21 cellular contexts compared by ENCODE assay signal in the genomic region with DNA sequence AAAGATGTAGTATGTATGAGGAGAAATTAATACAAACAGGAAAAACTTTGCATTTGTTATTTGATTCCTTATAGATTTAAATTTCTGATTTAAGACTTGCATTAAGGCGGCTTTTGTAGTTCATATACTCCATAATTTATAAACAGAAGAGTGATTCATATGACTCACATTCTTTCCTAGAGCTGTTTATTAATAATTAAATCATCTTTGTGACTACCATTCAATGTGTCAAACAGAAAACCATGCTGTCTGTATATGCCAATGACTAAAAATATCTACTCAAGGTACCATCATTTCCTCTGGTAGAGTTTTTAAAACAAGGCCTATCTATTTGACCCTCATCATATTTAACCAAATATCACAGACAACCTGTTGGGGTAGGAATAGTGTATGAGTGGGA.
"Had no signal": no experiment of that assay in that cellular context is flagged by ENCODE, and none has a peak within 500 bp of the region (broad histone marks: within the 10 kb centered on the region; RNA-seq: fewer than 3 reads in every experiment).

No MANE protein-coding gene starts in this region.

- DNase-seq: activated CD4-positive, alpha-beta T cell treated with anti-CD3 and anti-CD28 coated beads, Interleukin-2, amount 10 ng/mL, durations not matched to agents 24 days and 14 days; activated CD8-positive, alpha-beta T cell treated with anti-CD3 and anti-CD28 coated beads, Interleukin-2, amount 10 ng/mL, durations not matched to agents 7 days and 5 days; dorsolateral prefrontal cortex; effector memory CD8-positive, alpha-beta T cell; heart right ventricle; islet precursor cell; left colon; mesenchymal stem cell; mucosa of descending colon; stimulated activated CD4-positive, alpha-beta T cell treated with anti-CD3 and anti-CD28 coated beads, Interleukin-12 subunit alpha, Interleukin-12 subunit beta, amount 100 ng/mL, for 4 hours; substantia nigra; thyroid gland; upper lobe of right lung had no signal

- H3K27me3 Mint-ChIP-seq: activated CD4-positive, alpha-beta T cell treated with anti-CD3 and anti-CD28 coated beads, Interleukin-2, amount 10 ng/mL, durations not matched to agents 24 days and 14 days; activated naive CD8-positive, alpha-beta T cell; activated T-helper 17 cell treated with anti-CD3 and anti-CD28 coated beads, Interleukin-2, amount 50 U/mL, for 72 hours; central memory CD8-positive, alpha-beta T cell; effector memory CD8-positive, alpha-beta T cell; progenitor cell of endocrine pancreas; stimulated activated naive CD8-positive, alpha-beta T cell treated with anti-CD3 and anti-CD28 coated beads, Interleukin-15, Interleukin-2, amounts not matched to agents 100 ng/mL and 50 ng/mL, for 24 hours had no signal

- H3K4me1 Mint-ChIP-seq: activated T-helper 17 cell treated with anti-CD3 and anti-CD28 coated beads, Interleukin-2, amount 50 U/mL, for 72 hours; central memory CD8-positive, alpha-beta T cell had no signal

- H3K9me3 ChIP-seq: heart right ventricle, mucosa of descending colon, thyroid gland, upper lobe of right lung had no signal

- H3K27ac Mint-ChIP-seq: activated CD4-positive, alpha-beta T cell treated with anti-CD3 and anti-CD28 coated beads, Interleukin-2, amount 10 ng/mL, durations not matched to agents 24 days and 14 days; activated CD8-positive, alpha-beta T cell treated with anti-CD3 and anti-CD28 coated beads, Interleukin-2, amount 10 ng/mL, durations not matched to agents 7 days and 5 days; activated naive CD8-positive, alpha-beta T cell; activated T-helper 17 cell treated with anti-CD3 and anti-CD28 coated beads, Interleukin-2, amount 50 U/mL, for 72 hours; effector memory CD8-positive, alpha-beta T cell; stimulated activated naive CD8-positive, alpha-beta T cell treated with anti-CD3 and anti-CD28 coated beads, Interleukin-15, Interleukin-2, amounts not matched to agents 100 ng/mL and 50 ng/mL, for 24 hours had no signal

- H3K9me3 Mint-ChIP-seq: activated CD4-positive, alpha-beta T cell treated with anti-CD3 and anti-CD28 coated beads, Interleukin-2, amount 10 ng/mL, durations not matched to agents 24 days and 14 days; activated T-helper 17 cell treated with anti-CD3 and anti-CD28 coated beads, Interleukin-2, amount 50 U/mL, for 72 hours; neural crest cell; stimulated activated naive CD8-positive, alpha-beta T cell treated with anti-CD3 and anti-CD28 coated beads, Interleukin-15, Interleukin-2, amounts not matched to agents 100 ng/mL and 50 ng/mL, for 24 hours had no signal

- H3K4me1 ChIP-seq: thyroid gland, upper lobe of right lung had no signal

- H3K4me3 ChIP-seq: dorsolateral prefrontal cortex, heart right ventricle, mucosa of descending colon, thyroid gland, upper lobe of right lung had no signal

- H3K4me3 Mint-ChIP-seq: activated CD4-positive, alpha-beta T cell treated with anti-CD3 and anti-CD28 coated beads, Interleukin-2, amount 10 ng/mL, durations not matched to agents 24 days and 14 days; activated CD8-positive, alpha-beta T cell treated with anti-CD3 and anti-CD28 coated beads, Interleukin-2, amount 10 ng/mL, durations not matched to agents 7 days and 5 days; activated naive CD8-positive, alpha-beta T cell; activated T-helper 17 cell treated with anti-CD3 and anti-CD28 coated beads, Interleukin-2, amount 50 U/mL, for 72 hours; central memory CD8-positive, alpha-beta T cell; effector memory CD8-positive, alpha-beta T cell; neural crest cell; stimulated activated naive CD8-positive, alpha-beta T cell treated with anti-CD3 and anti-CD28 coated beads, Interleukin-15, Interleukin-2, amounts not matched to agents 100 ng/mL and 50 ng/mL, for 24 hours had no signal

- H3K27me3 ChIP-seq: dorsolateral prefrontal cortex, heart right ventricle, thyroid gland, upper lobe of right lung had no signal

- H3K27ac ChIP-seq: dorsolateral prefrontal cortex, epithelial cell of prostate, thyroid gland, upper lobe of right lung had no signal

- H3K36me3 ChIP-seq: thyroid gland, upper lobe of right lung had no signal

- ATAC-seq: activated CD4-positive, CD25-positive, alpha-beta regulatory T cell treated with anti-CD3 and anti-CD28 coated beads, Interleukin-2, amount 50 U/mL, for 24 hours; activated CD8-positive, alpha-beta T cell treated with anti-CD3 and anti-CD28 coated beads, Interleukin-2, amount 10 ng/mL, durations not matched to agents 7 days and 5 days; activated T-helper 17 cell treated with anti-CD3 and anti-CD28 coated beads, Interleukin-2, amount 50 U/mL, for 72 hours; effector memory CD8-positive, alpha-beta T cell; left colon; mucosa of descending colon; upper lobe of right lung had no signal

- H3K36me3 Mint-ChIP-seq: activated naive CD8-positive, alpha-beta T cell had no signal
